ENCODE assay signal across 14 cellular contexts in genomic region chr11:110473666-110474065, GRCh38.
"Had no signal": no experiment of that assay in that cellular context is flagged by ENCODE, and none has a peak within 500 bp of the region (broad histone marks: within the 10 kb centered on the region; RNA-seq: fewer than 3 reads in every experiment).

No MANE protein-coding gene starts in this region.

- H3K27me3 ChIP-seq: spleen had no signal

- H3K36me3 ChIP-seq: prostate gland, spleen had no signal

- H3K9me3 ChIP-seq: mucosa of descending colon, prostate gland, spleen had no signal

- ATAC-seq: activated T-cell treated with anti-CD3 and anti-CD28 coated beads, Interleukin-2, amount 50 U/mL, for 4 hours; mucosa of descending colon; naive thymus-derived CD8-positive, alpha-beta T cell; sciatic nerve; T-helper 17 cell had no signal

- H3K4me3 ChIP-seq: mucosa of descending colon, prostate gland, spleen had no signal

- DNase-seq: activated gamma-delta T cell; activated T-cell treated with anti-CD3 and anti-CD28 coated beads, Interleukin-2, amount 50 U/mL, for 4 hours; aorta; hypothalamus; mucosa of descending colon; naive thymus-derived CD8-positive, alpha-beta T cell; spleen; stimulated activated CD4-positive, alpha-beta T cell treated with anti-CD3 and anti-CD28 coated beads, Interleukin-2, amount 100 ng/mL, for 24 hours; stimulated activated naive CD4-positive, alpha-beta T cell; substantia nigra; T-helper 17 cell; trophoblast cell had no signal

- H3K4me1 ChIP-seq: prostate gland had no signal

- H3K27ac ChIP-seq: prostate gland, spleen had no signal
